In genomic region chr7:102599699-102600098, GRCh38 we compare ENCODE assay signal across 4 cellular contexts. TPM values are rescaled to one million over a fixed set of nuclear protein-coding genes. Genes with fewer than 3 reads are reported as not detected.
"Had no signal": no experiment of that assay in that cellular context is flagged by ENCODE, and none has a peak within 500 bp of the region (broad histone marks: within the 10 kb centered on the region; RNA-seq: fewer than 3 reads in every experiment).

No MANE protein-coding gene starts in this region.

RNA-seq across cellular contexts. Expression of gene SPDYE2, which starts 48.7 kb away (rescaled TPM):
- total RNA-seq: LHCN-M2, M059J, MCF 10A, NCI-H460 had no signal

RNA-seq across cellular contexts. Expression of gene SPDYE2B, which starts 50.4 kb away (rescaled TPM):
- total RNA-seq: LHCN-M2, M059J, MCF 10A, NCI-H460 had no signal
